In genomic region chr5:39262981-39263380, GRCh38 we compare ENCODE assay signal across 17 cellular contexts.
DNase-seq lines count a peak whose midpoint lies in the region; ATAC-seq and TF ChIP-seq lines count a peak whose summit lies in the region.
"Had no signal": no experiment of that assay in that cellular context is flagged by ENCODE, and none has a peak within 500 bp of the region (broad histone marks: within the 10 kb centered on the region; RNA-seq: fewer than 3 reads in every experiment).

No MANE protein-coding gene starts in this region.

- H3K4me3 ChIP-seq in neutrophil (ENCODE audit: low read depth in 1 of 2, low read length in 1 of 2) = no peak overlapping the region
- H3K4me3 ChIP-seq: K562, Peyer's patch had no signal

- peaks cover 74% of the 10 kb centered on the region for H3K4me1 Mint-ChIP-seq in central memory CD8-positive, alpha-beta T cell
- H3K4me1 Mint-ChIP-seq in effector memory CD8-positive, alpha-beta T cell (ENCODE audit: low read depth in 2 of 2) = peaks cover 42 to 61% of the 10 kb centered on the region in 2 donors

- DNase-seq in CD1c-positive myeloid dendritic cell (ENCODE audit: extremely low spot score) (peak; percentile 69), NOMO-1 (lab: John Stamatoyannopoulos, UW; ENCODE audit: unreplicated experiment in 2 of 2) (peak; percentile 81 to 97)
- DNase-seq in central memory CD8-positive, alpha-beta T cell (ENCODE audit: low spot score in 2 of 2) = no peak
- DNase-seq in effector memory CD8-positive, alpha-beta T cell = no peak
- DNase-seq in stimulated activated CD4-positive, alpha-beta T cell treated with anti-CD3 and anti-CD28 coated beads, Interleukin-1b, Interleukin-23, amount 100 ng/mL, for 48 hours = no peak
- DNase-seq: Calu3; CD4-positive, alpha-beta T cell; GF-D8; NCI-H1436; NCI-H1930; NCI-H345; NCI-H524 treated with DMSO at 0.1 percent for 48 hours; Peyer's patch had no signal

- no peaks in the 10 kb centered on the region for H3K9me3 Mint-ChIP-seq in central memory CD8-positive, alpha-beta T cell
- no peaks in the 10 kb centered on the region for H3K9me3 Mint-ChIP-seq in effector memory CD8-positive, alpha-beta T cell
- H3K9me3 Mint-ChIP-seq: CD4-positive, alpha-beta T cell had no signal

- peaks cover 6% of the 10 kb centered on the region for H3K36me3 Mint-ChIP-seq in central memory CD8-positive, alpha-beta T cell (ENCODE audit: insufficient read depth)
- no peaks in the 10 kb centered on the region for H3K36me3 Mint-ChIP-seq in effector memory CD8-positive, alpha-beta T cell (ENCODE audit: insufficient read depth)

- no peak overlapping the region for H3K4me3 Mint-ChIP-seq in central memory CD8-positive, alpha-beta T cell
- H3K4me3 Mint-ChIP-seq in effector memory CD8-positive, alpha-beta T cell = no peak overlapping the region
- H3K4me3 Mint-ChIP-seq: B cell; CD4-positive, alpha-beta T cell had no signal

- H3K9me3 ChIP-seq in neutrophil = no peaks in the 10 kb centered on the region
- H3K9me3 ChIP-seq: Peyer's patch had no signal

- no peaks in the 10 kb centered on the region for H3K36me3 ChIP-seq in neutrophil
- H3K36me3 ChIP-seq: Peyer's patch had no signal

- H3K27ac Mint-ChIP-seq in central memory CD8-positive, alpha-beta T cell (ENCODE audit: low read depth) = peak overlapping the region; percentile 27
- H3K27ac Mint-ChIP-seq in effector memory CD8-positive, alpha-beta T cell = peak overlapping the region in 1 of 2 donors; percentile 57
- H3K27ac Mint-ChIP-seq: B cell; CD4-positive, alpha-beta T cell had no signal

- peaks cover 58 to 60% of the 10 kb centered on the region in 2 experiments for H3K4me1 ChIP-seq in neutrophil (ENCODE audit: control insufficient read depth in 1 of 2, insufficient read depth in 1 of 2, low read depth in 1 of 2, low read length in 1 of 2)
- H3K4me1 ChIP-seq: Peyer's patch had no signal

- TF ChIP-seq CTCF in neutrophil (IDR thresholded peaks at IDR 0.05) = no peak

- H3K27me3 ChIP-seq in neutrophil = no peaks in the 10 kb centered on the region
- H3K27me3 ChIP-seq: Peyer's patch had no signal

- H3K27ac ChIP-seq in neutrophil = peak overlapping the region; percentile 74
- H3K27ac ChIP-seq: Peyer's patch had no signal

- ATAC-seq in central memory CD8-positive, alpha-beta T cell (replicated peaks; ENCODE audit: extremely low read depth, poor library complexity, severe bottlenecking) = peak; percentile 36
- ATAC-seq in effector memory CD8-positive, alpha-beta T cell (replicated peaks) = no peak
- ATAC-seq in HG02981 (IDR thresholded peaks at IDR 0.05; ENCODE audit: unreplicated experiment) = no peak
- ATAC-seq: K562 had no signal

- H3K27me3 Mint-ChIP-seq in central memory CD8-positive, alpha-beta T cell = no peaks in the 10 kb centered on the region
- no peaks in the 10 kb centered on the region for H3K27me3 Mint-ChIP-seq in effector memory CD8-positive, alpha-beta T cell
- H3K27me3 Mint-ChIP-seq: B cell; CD4-positive, alpha-beta T cell had no signal

Comparison
In these comparisons a context has a peak if more than half of its experiments do, and no peak if none do; other contexts are left out.
1. DNase-seq: peak in CD1c-positive myeloid dendritic cell (single experiment) and NOMO-1 (2 of 2); none in central memory CD8-positive, alpha-beta T cell (0 of 2), effector memory CD8-positive, alpha-beta T cell (0 of 3) and stimulated activated CD4-positive, alpha-beta T cell treated with anti-CD3 and anti-CD28 coated beads, Interleukin-1b, Interleukin-23, amount 100 ng/mL, for 48 hours (single experiment).